In the genomic region with DNA sequence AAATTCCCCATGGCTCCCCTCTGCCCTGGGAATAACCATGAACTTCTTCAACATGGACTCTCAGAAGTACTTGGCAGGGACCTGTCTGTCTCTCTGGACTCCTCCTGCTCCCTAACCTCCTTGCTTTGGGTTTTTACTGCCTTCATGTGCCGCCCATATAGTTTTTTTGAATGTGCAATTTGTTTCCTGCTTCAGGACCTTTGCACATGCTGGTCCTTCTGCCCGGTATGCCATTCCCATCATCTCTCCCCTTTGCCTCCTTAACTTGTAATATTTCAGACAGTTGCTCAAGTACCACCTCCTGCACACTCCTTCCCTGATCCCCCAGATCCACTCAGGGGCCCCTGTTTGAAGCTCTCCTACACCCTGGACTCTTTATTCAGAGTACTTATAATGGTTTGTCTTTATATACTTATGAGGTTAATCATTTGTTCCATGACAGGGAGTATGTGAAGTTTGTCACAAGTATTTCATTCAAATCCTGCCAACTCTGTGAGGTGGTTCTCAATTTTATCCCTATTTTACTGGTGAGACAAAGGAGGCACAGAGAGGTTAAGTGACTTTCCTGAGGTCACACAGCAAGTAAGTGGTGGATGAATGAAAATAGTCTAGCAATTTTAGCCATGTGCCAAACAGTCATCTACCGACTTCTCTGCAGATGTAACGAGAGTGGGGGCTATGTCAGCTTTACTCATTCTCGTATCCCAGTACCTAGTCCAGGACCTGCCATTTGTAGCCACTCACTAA, we compare ENCODE assay signal across 28 cellular contexts.
"Had no signal": no experiment of that assay in that cellular context is flagged by ENCODE, and none has a peak within 500 bp of the region (broad histone marks: within the 10 kb centered on the region; RNA-seq: fewer than 3 reads in every experiment).

No MANE protein-coding gene starts in this region.

- H3K9me3 Mint-ChIP-seq: dendritic cell treated with granulocyte-macrophage colony-stimulating factor and Interleukin-4, amounts not matched to agents 40 ng/mL and 50 ng/mL, for 4 days; naive thymus-derived CD4-positive, alpha-beta T cell; nephron progenitor cell; stimulated activated naive B cell treated with anti-CD40 and anti-IgM and Interleukin-4, amounts not matched to agents 10 μg/mL and 1 μg/mL and 100 μg/mL, for 72 hours; stimulated activated naive CD8-positive, alpha-beta T cell treated with anti-CD3 and anti-CD28 coated beads, Interleukin-15, Interleukin-2, amounts not matched to agents 100 ng/mL and 50 ng/mL, for 24 hours had no signal

- H3K36me3 ChIP-seq: colonic mucosa, esophagus squamous epithelium, heart right ventricle, left lung, thoracic aorta, transverse colon, upper lobe of right lung, vagina had no signal

- H3K4me3 ChIP-seq: colonic mucosa, esophagus squamous epithelium, heart right ventricle, left lung, psoas muscle, thoracic aorta, transverse colon, upper lobe of right lung, vagina had no signal

- H3K4me3 Mint-ChIP-seq: dendritic cell treated with granulocyte-macrophage colony-stimulating factor and Interleukin-4, amounts not matched to agents 40 ng/mL and 50 ng/mL, for 4 days; naive thymus-derived CD4-positive, alpha-beta T cell; nephron progenitor cell; stimulated activated naive B cell treated with anti-CD40 and anti-IgM and Interleukin-4, amounts not matched to agents 10 μg/mL and 1 μg/mL and 100 μg/mL, for 72 hours; stimulated activated naive CD8-positive, alpha-beta T cell treated with anti-CD3 and anti-CD28 coated beads, Interleukin-15, Interleukin-2, amounts not matched to agents 100 ng/mL and 50 ng/mL, for 24 hours had no signal

- H3K27ac Mint-ChIP-seq: dendritic cell treated with granulocyte-macrophage colony-stimulating factor and Interleukin-4, amounts not matched to agents 40 ng/mL and 50 ng/mL, for 4 days; naive thymus-derived CD4-positive, alpha-beta T cell; stimulated activated naive B cell treated with anti-CD40 and anti-IgM and Interleukin-4, amounts not matched to agents 10 μg/mL and 1 μg/mL and 100 μg/mL, for 72 hours; stimulated activated naive CD8-positive, alpha-beta T cell treated with anti-CD3 and anti-CD28 coated beads, Interleukin-15, Interleukin-2, amounts not matched to agents 100 ng/mL and 50 ng/mL, for 24 hours had no signal

- H3K4me1 ChIP-seq: colonic mucosa, left lung, psoas muscle, upper lobe of right lung had no signal

- ATAC-seq: heart right ventricle; left cardiac atrium; left lung; naive thymus-derived CD4-positive, alpha-beta T cell; psoas muscle; right cardiac atrium; stimulated activated naive B cell treated with anti-CD40 and anti-IgM and Interleukin-4, amounts not matched to agents 10 μg/mL and 1 μg/mL and 100 μg/mL, for 72 hours; upper lobe of right lung had no signal

- H3K27me3 ChIP-seq: colonic mucosa, left lung, transverse colon, upper lobe of right lung, vagina had no signal

- H3K9me3 ChIP-seq: colonic mucosa, esophagus squamous epithelium, heart right ventricle, left lung, psoas muscle, thoracic aorta, transverse colon, upper lobe of right lung, vagina had no signal

- DNase-seq: colonic mucosa; effector CD8-positive, alpha-beta T cell; esophagus squamous epithelium; foreskin melanocyte; glutamatergic neuron; heart right ventricle; hippocampal formation; left cardiac atrium; left lung; mesenchymal stem cell; midbrain; naive thymus-derived CD4-positive, alpha-beta T cell; nephron progenitor cell; nucleus accumbens; right cardiac atrium; small intestine; stimulated activated CD4-positive, alpha-beta T cell treated with anti-CD3 and anti-CD28 coated beads, Interleukin-15, amount 100 ng/mL, for 24 hours; stimulated activated CD4-positive, alpha-beta T cell treated with anti-CD3 and anti-CD28 coated beads, Interleukin-2, amount 100 ng/mL, for 48 hours; stimulated activated naive B cell treated with anti-CD40 and anti-IgM and Interleukin-4, amounts not matched to agents 10 μg/mL and 1 μg/mL and 100 μg/mL, for 72 hours; transverse colon; upper lobe of right lung had no signal

- FAIRE-seq: endothelial cell of umbilical vein, islet of Langerhans, small intestine had no signal

- H3K27me3 Mint-ChIP-seq: stimulated activated naive CD8-positive, alpha-beta T cell treated with anti-CD3 and anti-CD28 coated beads, Interleukin-15, Interleukin-2, amounts not matched to agents 100 ng/mL and 50 ng/mL, for 24 hours had no signal

- H3K4me1 Mint-ChIP-seq: naive thymus-derived CD4-positive, alpha-beta T cell; stimulated activated naive B cell treated with anti-CD40 and anti-IgM and Interleukin-4, amounts not matched to agents 10 μg/mL and 1 μg/mL and 100 μg/mL, for 72 hours had no signal

- H3K36me3 Mint-ChIP-seq: naive thymus-derived CD4-positive, alpha-beta T cell; stimulated activated naive B cell treated with anti-CD40 and anti-IgM and Interleukin-4, amounts not matched to agents 10 μg/mL and 1 μg/mL and 100 μg/mL, for 72 hours had no signal

- H3K27ac ChIP-seq: colonic mucosa, esophagus squamous epithelium, heart right ventricle, left lung, psoas muscle, thoracic aorta, transverse colon, upper lobe of right lung, vagina had no signal
